In the genomic region with DNA sequence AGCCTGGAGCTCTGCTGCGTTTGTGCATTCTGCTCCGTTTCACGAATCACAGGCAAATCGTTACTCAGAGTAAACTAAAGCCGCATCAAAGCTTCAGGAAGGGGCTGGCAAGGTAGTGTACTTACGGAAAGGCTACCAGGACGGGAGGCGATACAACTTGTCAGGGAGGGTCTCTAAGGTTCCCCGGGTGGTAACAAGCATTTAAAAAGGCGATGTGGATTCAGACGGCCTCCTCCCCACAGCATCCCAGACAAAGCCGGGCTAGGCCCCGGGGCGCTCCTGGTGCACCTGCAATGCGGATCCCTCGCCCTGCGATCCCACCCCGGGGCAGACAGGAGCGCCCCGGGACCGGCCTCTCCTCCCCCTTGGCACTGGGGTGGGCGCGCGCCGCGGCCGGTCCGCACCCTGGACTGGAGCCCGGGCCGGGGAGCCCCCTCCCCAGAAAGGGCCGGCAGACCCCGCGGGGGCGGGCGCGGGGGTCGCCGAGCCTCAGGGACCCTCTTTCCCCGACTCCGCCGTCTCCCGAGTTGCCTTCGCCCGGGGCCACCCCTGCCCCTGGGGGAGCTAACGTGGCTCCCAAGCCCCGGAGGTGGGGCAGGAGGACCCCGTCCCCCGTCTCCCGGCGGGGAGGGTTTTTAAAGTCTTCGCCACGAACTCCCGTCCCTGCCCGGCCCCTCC, we compare ENCODE assay signal across 8 cellular contexts. TPM values are rescaled to one million over a fixed set of nuclear protein-coding genes. Genes with fewer than 3 reads are reported as not detected.
DNase-seq lines count a peak whose midpoint lies in the region; ATAC-seq and TF ChIP-seq lines count a peak whose summit lies in the region.

No MANE protein-coding gene starts in this region.

- CTCF ChIA-PET in activated CD8-positive, alpha-beta memory T cell treated with anti-CD3 and anti-CD28 coated beads, Interleukin-2, amount 10 ng/mL, durations not matched to agents 7 days and 5 days (lab: Charles Lee): interaction anchor here (0.7 to 2.2 kb wide), 3 partner anchors 27 to 67 kb away, joined by 3 to 13 read pairs (median 3); no protein-coding TSS in a partner anchor

- peaks cover 24% of the 10 kb centered on the region for H3K4me1 Mint-ChIP-seq in activated CD8-positive, alpha-beta memory T cell treated with anti-CD3 and anti-CD28 coated beads, Interleukin-2, amount 10 ng/mL, durations not matched to agents 7 days and 5 days
- peaks cover 20% of the 10 kb centered on the region for H3K4me1 Mint-ChIP-seq in endodermal cell

- H3K27ac Mint-ChIP-seq in activated CD8-positive, alpha-beta memory T cell treated with anti-CD3 and anti-CD28 coated beads, Interleukin-2, amount 10 ng/mL, durations not matched to agents 7 days and 5 days: peak overlapping the region; percentile 47
- H3K27ac Mint-ChIP-seq in endodermal cell: peak overlapping the region; percentile 93

- peak overlapping the region; percentile 76 for H3K4me3 Mint-ChIP-seq in activated CD8-positive, alpha-beta memory T cell treated with anti-CD3 and anti-CD28 coated beads, Interleukin-2, amount 10 ng/mL, durations not matched to agents 7 days and 5 days
- peak overlapping the region; percentile 84 for H3K4me3 Mint-ChIP-seq in endodermal cell

- H3K9me3 ChIP-seq in endodermal cell (ENCODE audit: control insufficient read depth, low read length) (no peaks in the 10 kb centered on the region), mucosa of descending colon (no peaks in the 10 kb centered on the region), subcutaneous abdominal adipose tissue (ENCODE audit: control insufficient read depth in 5 of 5, low read length in 5 of 5) (no peaks in the 10 kb centered on the region)

- peaks cover 36% of the 10 kb centered on the region for H3K36me3 ChIP-seq in endodermal cell (ENCODE audit: control insufficient read depth, insufficient read depth, low read length)
- no peaks in the 10 kb centered on the region for H3K36me3 ChIP-seq in mucosa of descending colon (ENCODE audit: low read depth)
- H3K36me3 ChIP-seq in subcutaneous abdominal adipose tissue (ENCODE audit: control insufficient read depth in 5 of 5, insufficient read depth in 5 of 5, low read length in 5 of 5): peaks cover 0 to 3% (median 0%) of the 10 kb centered on the region in 5 donors

- H3K4me3 ChIP-seq in endodermal cell (ENCODE audit: low read length) (peak overlapping the region; percentile 95), mucosa of descending colon (peak overlapping the region; percentile 83), subcutaneous abdominal adipose tissue (ENCODE audit: low read depth in 1 of 5, low read length in 5 of 5) (peak overlapping the region; percentile 72 to 86 (median 76))

- DNase-seq in GM03348 (ENCODE audit: low spot score) (peak; percentile 34), NCI-H2171 (lab: John Stamatoyannopoulos, UW) (peak; percentile 24), endodermal cell (peak; percentile 96), mucosa of descending colon (peak; percentile 52 to 72 (median 68)), middle frontal gyrus (ENCODE audit: extremely low spot score, low spot score) (no peak)
- DNase-seq in activated CD8-positive, alpha-beta memory T cell treated with anti-CD3 and anti-CD28 coated beads, Interleukin-2, amount 10 ng/mL, durations not matched to agents 7 days and 5 days: peak; percentile 55

- H3K27me3 Mint-ChIP-seq in activated CD8-positive, alpha-beta memory T cell treated with anti-CD3 and anti-CD28 coated beads, Interleukin-2, amount 10 ng/mL, durations not matched to agents 7 days and 5 days: no peaks in the 10 kb centered on the region
- peaks cover 52% of the 10 kb centered on the region for H3K27me3 Mint-ChIP-seq in endodermal cell (ENCODE audit: insufficient read depth)

- H3K4me1 ChIP-seq in endodermal cell (ENCODE audit: control insufficient read depth, insufficient read depth, low read length) (peaks cover 6% of the 10 kb centered on the region), mucosa of descending colon (ENCODE audit: low read depth) (peaks cover 14% of the 10 kb centered on the region), subcutaneous abdominal adipose tissue (ENCODE audit: control insufficient read depth in 5 of 5, insufficient read depth in 5 of 5, low read length in 5 of 5) (peaks cover 0 to 29% (median 20%) of the 10 kb centered on the region in 5 donors)

- H3K9me3 Mint-ChIP-seq in activated CD8-positive, alpha-beta memory T cell treated with anti-CD3 and anti-CD28 coated beads, Interleukin-2, amount 10 ng/mL, durations not matched to agents 7 days and 5 days (ENCODE audit: low read depth): no peaks in the 10 kb centered on the region
- no peaks in the 10 kb centered on the region for H3K9me3 Mint-ChIP-seq in endodermal cell

- peak overlapping the region; percentile 70 for H3K9ac ChIP-seq in endodermal cell (ENCODE audit: extremely low read depth, low read length, poor library complexity, severe bottlenecking)
- peak overlapping the region; percentile 35 to 92 (median 84) for H3K9ac ChIP-seq in subcutaneous abdominal adipose tissue (ENCODE audit: low read length in 5 of 5)

- H3K27ac ChIP-seq in endodermal cell (ENCODE audit: low read depth, low read length) (peak overlapping the region; percentile 46), subcutaneous abdominal adipose tissue (ENCODE audit: low read depth, low read length) (peak overlapping the region; percentile 91)

- peaks cover 38% of the 10 kb centered on the region for H3K27me3 ChIP-seq in endodermal cell (ENCODE audit: control insufficient read depth, insufficient read depth, low read length, poor library complexity, severe bottlenecking)
- H3K27me3 ChIP-seq in subcutaneous abdominal adipose tissue (ENCODE audit: control insufficient read depth in 5 of 5, insufficient read depth in 4 of 5, low read length in 5 of 5): no peaks in the 10 kb centered on the region

- no peak for TF ChIP-seq CTCF in endodermal cell (conservative IDR thresholded peaks at IDR 0.05)
- TF ChIP-seq CTCF in mucosa of descending colon (IDR thresholded peaks at IDR 0.05): no peak

- intact Hi-C loops in mucosa of descending colon (cut with DNase I, micrococcal nuclease): no loop called here

- ATAC-seq in HG02571 (IDR thresholded peaks at IDR 0.05; ENCODE audit: unreplicated experiment): peak; percentile 3
- ATAC-seq in activated CD8-positive, alpha-beta memory T cell treated with anti-CD3 and anti-CD28 coated beads, Interleukin-2, amount 10 ng/mL, durations not matched to agents 7 days and 5 days: no peak
- peak; percentile 27 for ATAC-seq in mucosa of descending colon

- H3K36me3 Mint-ChIP-seq in activated CD8-positive, alpha-beta memory T cell treated with anti-CD3 and anti-CD28 coated beads, Interleukin-2, amount 10 ng/mL, durations not matched to agents 7 days and 5 days: peaks cover 12% of the 10 kb centered on the region
- peaks cover 45% of the 10 kb centered on the region for H3K36me3 Mint-ChIP-seq in endodermal cell (ENCODE audit: low read depth)

- 0% methylated on average over 12 to 54 of the region's 54 CpGs for WGBS in endodermal cell (ENCODE audit: insufficient coverage in 1 of 2, insufficient read length in 1 of 2), 2 experiments

RNA-seq across cellular contexts. Expression of a gene that starts 0.7 kb away (rescaled TPM):
- total RNA-seq in activated CD8-positive, alpha-beta memory T cell treated with anti-CD3 and anti-CD28 coated beads, Interleukin-2, amount 10 ng/mL, durations not matched to agents 7 days and 5 days: 10 to 100 TPM; 16.4 to 19.8 TPM
- 10 to 100 TPM; 37.9 to 45.1 TPM for total RNA-seq in endodermal cell
- polyA plus RNA-seq in endodermal cell (2013, experiment 1 of 2): 29.7 TPM
- 28.1 TPM for polyA plus RNA-seq in endodermal cell (2013, experiment 2 of 2)
- total RNA-seq in mucosa of descending colon: 10 to 100 TPM; 17.7 to 47.2 (median 25.6) TPM

RNA-seq across cellular contexts. Expression of a gene that starts 1.1 kb away (rescaled TPM):
- 10 to 100 TPM; 45.8 to 52.5 TPM for total RNA-seq in activated CD8-positive, alpha-beta memory T cell treated with anti-CD3 and anti-CD28 coated beads, Interleukin-2, amount 10 ng/mL, durations not matched to agents 7 days and 5 days
- total RNA-seq in endodermal cell (100 to 1,000 TPM; 131 to 139 TPM), mucosa of descending colon (100 to 1,000 TPM; 101 to 132 (median 101) TPM)
- polyA plus RNA-seq in endodermal cell (2013, experiment 1 of 2): 140 TPM
- 134 TPM for polyA plus RNA-seq in endodermal cell (2013, experiment 2 of 2)
